ENCODE assay signal across 8 cellular contexts in the genomic region with DNA sequence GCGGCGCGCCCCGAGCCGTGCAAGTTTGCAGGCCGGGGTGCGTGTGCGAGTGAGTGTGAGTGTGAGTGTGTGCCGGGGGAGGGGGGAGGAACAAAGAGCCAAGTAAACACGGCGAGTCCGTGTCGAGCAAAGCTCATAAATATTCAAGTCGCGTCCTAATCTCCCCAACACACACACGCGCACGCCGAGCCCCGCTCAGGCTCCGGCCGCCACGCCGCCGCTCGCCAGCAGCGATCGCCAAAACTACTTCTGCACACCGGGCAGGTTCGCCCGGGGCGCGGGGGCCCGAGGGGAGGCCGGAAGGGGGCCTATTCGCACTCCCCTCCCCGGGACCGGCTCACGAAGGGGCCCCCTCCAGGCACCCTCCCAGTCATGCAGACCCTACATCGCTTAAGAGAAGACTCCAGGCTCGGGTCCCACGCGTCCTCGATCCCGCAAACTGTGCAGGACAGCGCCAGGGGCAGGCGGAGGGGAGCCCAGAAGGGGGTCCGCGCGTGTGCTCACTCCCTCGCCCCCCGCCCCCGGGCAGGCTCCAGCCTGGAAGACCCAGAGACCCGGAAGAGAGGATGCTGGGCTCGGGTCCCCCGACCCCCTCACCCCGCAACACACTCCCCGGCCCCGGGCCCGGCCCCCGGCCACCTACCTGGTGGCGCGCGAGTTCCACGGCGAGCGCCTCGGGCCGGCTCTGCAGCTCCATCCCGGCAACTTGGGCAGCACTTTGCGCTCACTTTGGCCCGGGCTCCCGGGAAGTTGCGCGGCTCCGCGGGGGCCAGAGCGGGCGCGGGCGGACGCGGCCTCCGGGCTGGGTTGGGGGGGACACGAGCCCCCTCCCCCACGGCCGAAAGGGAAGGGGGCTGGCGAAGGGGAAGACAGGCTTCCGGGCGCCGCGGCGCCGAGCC. TPM values are rescaled to one million over a fixed set of nuclear protein-coding genes. Genes with fewer than 3 reads are reported as not detected.
A peak's percentile ranks its signal among the peaks of the same experiment; 100 is the strongest.
DNase-seq lines count a peak whose midpoint lies in the region; ATAC-seq and TF ChIP-seq lines count a peak whose summit lies in the region.

No MANE protein-coding gene starts in this region.

- no peak overlapping the region for H3K4me2 ChIP-seq in GM23248 (ENCODE audit: unreplicated experiment)
- H3K4me2 ChIP-seq in skeletal muscle satellite cell (ENCODE audit: low read length): peak overlapping the region; percentile 66

- in situ Hi-C loops in GM23248 (cut with MboI): no loop called here

- no peak overlapping the region for H3K9ac ChIP-seq in GM23248
- H3K9ac ChIP-seq in skeletal muscle satellite cell (ENCODE audit: low read depth, low read length): no peak overlapping the region

- no peaks in the 10 kb centered on the region for H3K36me3 ChIP-seq in GM23248 (ENCODE audit: low read depth)
- H3K36me3 ChIP-seq in RWPE2 (ENCODE audit: low read depth): no peaks in the 10 kb centered on the region
- no peaks in the 10 kb centered on the region for H3K36me3 ChIP-seq in skeletal muscle satellite cell (ENCODE audit: insufficient read depth, low read length)

- H3K4me3 ChIP-seq in GM23248: peak overlapping the region; percentile 37
- H3K4me3 ChIP-seq in RWPE2 (ENCODE audit: severe bottlenecking): peak overlapping the region; percentile 40
- H3K4me3 ChIP-seq in skeletal muscle satellite cell (ENCODE audit: low read length): no peak overlapping the region

- no peaks in the 10 kb centered on the region for H3K79me2 ChIP-seq in GM23248 (ENCODE audit: insufficient read depth)

- H3K9me2 ChIP-seq in GM23248 (ENCODE audit: insufficient read depth): no peaks in the 10 kb centered on the region

- no peak overlapping the region for H3K27ac ChIP-seq in GM23248
- no peak overlapping the region for H3K27ac ChIP-seq in RWPE2 (ENCODE audit: poor library complexity, severe bottlenecking)

- no peaks in the 10 kb centered on the region for H4K20me1 ChIP-seq in GM23248 (ENCODE audit: insufficient read depth)

- TF ChIP-seq CTCF in RWPE2 (IDR thresholded peaks at IDR 0.05; ENCODE audit: poor library complexity, severe bottlenecking): no peak

- H3F3A ChIP-seq in GM23248 (ENCODE audit: insufficient read depth): peaks cover 9% of the 10 kb centered on the region

- H3K9me3 ChIP-seq in GM23248 (ENCODE audit: low read depth): no peaks in the 10 kb centered on the region
- no peaks in the 10 kb centered on the region for H3K9me3 ChIP-seq in RWPE2 (ENCODE audit: severe bottlenecking)
- H3K9me3 ChIP-seq in skeletal muscle satellite cell (replicated peaks; ENCODE audit: low read length): no peaks in the 10 kb centered on the region

- H3K27me3 ChIP-seq in GM23248 (replicated peaks; ENCODE audit: insufficient read depth) (peaks cover 66% of the 10 kb centered on the region), RWPE2 (ENCODE audit: insufficient read depth, poor library complexity, severe bottlenecking) (peaks cover 68% of the 10 kb centered on the region), skeletal muscle satellite cell (ENCODE audit: control insufficient read depth, insufficient read depth, low read length) (peaks cover 58% of the 10 kb centered on the region)

- no peaks in the 10 kb centered on the region for H3K4me1 ChIP-seq in GM23248 (ENCODE audit: insufficient read depth)
- no peaks in the 10 kb centered on the region for H3K4me1 ChIP-seq in RWPE2 (ENCODE audit: insufficient read depth, poor library complexity, severe bottlenecking)
- peaks cover 9% of the 10 kb centered on the region for H3K4me1 ChIP-seq in skeletal muscle satellite cell (ENCODE audit: control insufficient read depth, insufficient read depth, low read length)

- WGBS in GM23248 (ENCODE audit: low coverage in 1 of 2, low lambda C conversion rate in 2 of 2, missing lambda C conversion rate in 2 of 2), 2 experiments: 2 to 3% methylated on average over 31 to 82 of the region's 94 CpGs

- peak; percentile 32 for DNase-seq in GM23248
- DNase-seq in RWPE2 (ENCODE audit: low spot score): no peak
- peak; percentile 22 for DNase-seq in germinal center (ENCODE audit: low spot score)
- DNase-seq in cerebellum (ENCODE audit: low spot score): no peak
- DNase-seq in mesenteric fat pad (ENCODE audit: low spot score): no peak
- no peak for DNase-seq in HPDE6-E6E7 (ENCODE audit: extremely low spot score)

- peak; percentile 48 for ATAC-seq in RWPE2 (ENCODE audit: low read depth)
- ATAC-seq in HG03378 (IDR thresholded peaks at IDR 0.05; ENCODE audit: unreplicated experiment): no peak

- H2AFZ ChIP-seq in GM23248: no peak overlapping the region

RNA-seq across cellular contexts. Expression of a gene that starts 0.7 kb away (rescaled TPM):
- not detected in 2 replicates for total RNA-seq in GM23248 (2014; rRNA removed; shearing (Covaris generic))
- polyA plus RNA-seq in GM23248 (2016; fragmentation: Nextera tagmentation; extraction: Ambion mirVana): not detected in 2 replicates
- total RNA-seq in skeletal muscle satellite cell (2012; rRNA removed): not detected in 2 replicates
- 21.9 TPM for total RNA-seq in cerebellum
- total RNA-seq in mesenteric fat pad: not detected

Comparison
In these comparisons a context has a peak if more than half of its experiments do, and no peak if none do; other contexts are left out.
1. DNase-seq: peak in GM23248 (single experiment) and germinal center (single experiment); none in RWPE2 (single experiment), cerebellum (single experiment), mesenteric fat pad (single experiment) and HPDE6-E6E7 (single experiment).
2. RNA of a gene that starts 0.7 kb away (total RNA-seq): 21.9 TPM in cerebellum (single experiment); not detected in mesenteric fat pad (single experiment) and not detected in GM23248; every median in the first group is over 10 times any median in the second.